8 cellular contexts compared by ENCODE assay signal in genomic region chr20:59939052-59939878, GRCh38. TPM values are rescaled to one million over a fixed set of nuclear protein-coding genes. Genes with fewer than 3 reads are reported as not detected.
DNase-seq lines count a peak whose midpoint lies in the region; ATAC-seq and TF ChIP-seq lines count a peak whose summit lies in the region.

No MANE protein-coding gene starts in this region.

- H3K4me3 ChIP-seq in DND-41 (ENCODE audit: low read depth in 1 of 2, low read length in 2 of 2), result peak overlapping the region; percentile 31 to 71; a peak in 3 of 4 replicates
- H3K4me3 ChIP-seq in ascending aorta, result peak overlapping the region; percentile 79 to 88
- H3K4me3 ChIP-seq in stomach, result peak overlapping the region; percentile 63 to 81 (median 72)

- H3K4me1 ChIP-seq in DND-41 (ENCODE audit: insufficient read depth, low read length) (peaks cover 25% of the 10 kb centered on the region), ascending aorta (peaks cover 14 to 31% of the 10 kb centered on the region in 2 donors), stomach (peaks cover 29 to 70% (median 54%) of the 10 kb centered on the region in 4 donors)

- ATAC-seq in DND-41 (ENCODE audit: insufficient read depth, low read depth), result no peak
- peak; percentile 26 for ATAC-seq in HG03196 (IDR thresholded peaks at IDR 0.05; ENCODE audit: unreplicated experiment)

- H3K27me3 ChIP-seq in DND-41 (ENCODE audit: insufficient read depth, low read length, poor library complexity), result no peaks in the 10 kb centered on the region
- H3K27me3 ChIP-seq in ascending aorta, result no peaks in the 10 kb centered on the region
- no peaks in the 10 kb centered on the region for H3K27me3 ChIP-seq in stomach

- H3K9ac ChIP-seq in DND-41 (ENCODE audit: low read depth, low read length), result peak overlapping the region; percentile 73

- no peaks in the 10 kb centered on the region for H4K20me1 ChIP-seq in DND-41 (ENCODE audit: insufficient read depth, low read length)

- peaks cover 19% of the 10 kb centered on the region for H3K79me2 ChIP-seq in DND-41 (ENCODE audit: insufficient read depth, low read length)

- H3K27ac ChIP-seq in DND-41 (ENCODE audit: low read length) (no peak overlapping the region; the same call in 1 of the 2 replicates), ascending aorta (peak overlapping the region; percentile 92 to 94), stomach (peak overlapping the region; percentile 93 to 99 (median 94))

- peak overlapping the region; percentile 68 for H3K4me2 ChIP-seq in DND-41 (ENCODE audit: insufficient read depth, low read length)

- intact Hi-C loops in ascending aorta (cut with DNase I), result loop anchor here (5.0 kb wide), 2 partner anchors 942 to 1047 kb away; no protein-coding TSS in a partner anchor
- intact Hi-C loops in stomach (cut with DNase I; ENCODE audit: low total_unique reads), result no loop called here

- no peak for TF ChIP-seq POLR2A in stomach (IDR thresholded peaks at IDR 0.05)

- H2AFZ ChIP-seq in DND-41 (ENCODE audit: low read depth, low read length), result peak overlapping the region; percentile 98

- no peak for TF ChIP-seq CTCF in DND-41 (IDR thresholded peaks at IDR 0.05; ENCODE audit: borderline replicate concordance, extremely low read depth, low read length, poor library complexity, severe bottlenecking)
- TF ChIP-seq CTCF in ascending aorta (IDR thresholded peaks at IDR 0.05), result no peak
- no peak for TF ChIP-seq CTCF in stomach (IDR thresholded peaks at IDR 0.05)

- DNase-seq in DND-41 (no peak), ascending aorta (ENCODE audit: low spot score in 2 of 2) (no peak), iris pigment epithelial cell (ENCODE audit: low read depth) (peak; percentile 22), stomach (no peak), SHP77 (lab: John Stamatoyannopoulos, UW) (no peak), NK-92 (lab: John Stamatoyannopoulos, UW; ENCODE audit: unreplicated experiment) (no peak)
- no peak for DNase-seq in activated CD4-positive, CD25-positive, alpha-beta regulatory T cell (lab: John Stamatoyannopoulos, UW)

- H3K9me3 ChIP-seq in DND-41 (ENCODE audit: insufficient read depth, low read length, severe bottlenecking) (no peaks in the 10 kb centered on the region), ascending aorta (no peaks in the 10 kb centered on the region), stomach (no peaks in the 10 kb centered on the region)

- H3K36me3 ChIP-seq in DND-41 (ENCODE audit: insufficient read depth, low read length) (peaks cover 22% of the 10 kb centered on the region), ascending aorta (peaks cover 9 to 23% of the 10 kb centered on the region in 2 donors), stomach (peaks cover 7 to 21% (median 18%) of the 10 kb centered on the region in 4 donors)

- no peak for TF ChIP-seq EP300 in stomach (IDR thresholded peaks at IDR 0.05)

- 43 to 88% (median 45%) methylated on average over 43 to 104 of the region's 104 CpGs for WGBS in stomach, 5 donors

RNA-seq across cellular contexts. Expression of gene PPP1R3D, which starts 0.8 kb away (rescaled TPM):
- total RNA-seq in ascending aorta, result 3.2 TPM
- 1 to 10 TPM in 4 of 5 donors, under 1 TPM in 1; 0.58 to 7.1 (median 5.7) TPM for total RNA-seq in stomach
- polyA plus RNA-seq in stomach, result 1 to 10 TPM; 2.6 to 3.8 (median 3.7) TPM

RNA-seq across cellular contexts. Expression of gene FAM217B, which starts 0.9 kb away (rescaled TPM):
- total RNA-seq in ascending aorta (2.6 TPM), stomach (10 to 100 TPM in 2 of 5 donors, 1 to 10 TPM in 3; 2.3 to 17.9 (median 8.6) TPM)
- polyA plus RNA-seq in stomach, result 1 to 10 TPM; 1.6 to 2.3 (median 2.2) TPM

RNA-seq across cellular contexts. Expression of gene SYCP2, which starts 5.8 kb away (rescaled TPM):
- total RNA-seq in ascending aorta, result 60.9 TPM
- 10 to 100 TPM in 2 of 5 donors, 1 to 10 TPM in 3; 1.4 to 14.6 (median 9.8) TPM for total RNA-seq in stomach
- 1 to 10 TPM; 1.9 to 4.9 (median 2.3) TPM for polyA plus RNA-seq in stomach

RNA-seq across cellular contexts. Expression of gene CDH26, which starts 19.0 kb away (rescaled TPM):
- not detected for total RNA-seq in ascending aorta
- 100 to 1,000 TPM in 1 of 5 donors, 1 to 10 TPM in 3, under 1 TPM in 1; 0.45 to 116 (median 5.8) TPM for total RNA-seq in stomach
- 1 to 10 TPM in 1 of 3 donors, under 1 TPM in 1, not detected in 1; 0.25 to 6.0 TPM for polyA plus RNA-seq in stomach
